ENCODE assay signal across 3 cellular contexts in the genomic region with DNA sequence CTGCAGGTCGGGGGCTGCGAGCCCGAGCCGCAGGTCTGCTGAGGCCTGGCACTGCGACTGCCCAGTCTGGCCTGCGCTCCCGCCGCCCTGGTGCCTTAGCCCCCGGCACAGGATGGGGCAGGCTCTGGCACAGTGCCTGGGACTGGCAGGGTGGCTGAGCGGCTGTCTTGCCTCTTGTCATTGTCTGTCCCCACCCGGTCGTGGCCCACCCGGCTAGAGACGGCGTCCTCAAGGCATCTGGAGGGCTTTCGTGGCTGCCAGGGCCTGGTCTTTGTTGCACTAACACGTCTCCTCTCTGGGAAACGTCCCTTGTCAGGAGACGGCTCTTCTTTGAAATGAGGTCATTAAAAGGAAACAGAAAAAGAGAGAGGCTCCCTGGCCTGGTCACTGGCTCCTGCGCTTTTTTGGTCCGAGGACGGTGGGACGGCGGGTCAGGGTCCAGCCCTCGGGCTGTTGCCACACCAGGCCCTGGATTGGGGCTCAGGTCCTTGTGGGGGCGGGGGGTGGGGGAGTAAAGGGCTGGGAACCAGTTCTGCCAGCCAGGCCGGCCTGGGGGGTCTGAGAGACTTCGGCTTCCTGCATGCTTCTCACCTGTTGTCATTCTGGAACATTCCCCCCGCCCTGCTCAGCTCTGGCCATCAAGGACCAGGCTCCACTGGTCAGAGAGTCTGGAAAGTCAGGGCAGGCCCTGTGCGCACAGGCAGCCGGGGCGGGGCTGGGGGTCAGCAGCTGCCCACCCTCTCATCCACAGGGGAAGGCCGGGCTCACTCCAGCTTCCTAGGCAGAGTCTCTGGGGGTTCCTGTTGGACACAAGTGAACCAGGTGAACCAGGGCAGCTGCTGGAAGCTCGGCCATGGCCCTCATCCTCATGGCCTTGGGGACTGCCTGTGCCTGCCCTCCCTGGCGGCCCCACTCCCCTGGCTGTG.
TF ChIP-seq lines count a peak whose summit lies in the region.

No MANE protein-coding gene starts in this region.

TF ChIP-seq in SK-N-SH, 30 proteins besides CTCF, POLR2A, EP300 and RAD21:
- TF ChIP-seq TCF12 (IDR thresholded peaks at IDR 0.05) (no peak), ELF1 (IDR thresholded peaks at IDR 0.05) (no peak), SIN3A (IDR thresholded peaks at IDR 0.05; ENCODE audit: borderline replicate concordance, low read depth, low read length) (no peak), MXI1 (IDR thresholded peaks at IDR 0.05; ENCODE audit: low read depth, low read length) (0 out of 2 replicates have a peak, but pooled peaks have one; percentile 36), POLR2AphosphoS5 (IDR thresholded peaks at IDR 0.05; ENCODE audit: low read depth, low read length) (no peak)

TF ChIP-seq in SK-N-SH treated with all-trans-retinoic acid at 6 μM for 48 hours, 23 proteins besides CTCF, POLR2A, EP300 and RAD21:
- TF ChIP-seq, protein P1, sequence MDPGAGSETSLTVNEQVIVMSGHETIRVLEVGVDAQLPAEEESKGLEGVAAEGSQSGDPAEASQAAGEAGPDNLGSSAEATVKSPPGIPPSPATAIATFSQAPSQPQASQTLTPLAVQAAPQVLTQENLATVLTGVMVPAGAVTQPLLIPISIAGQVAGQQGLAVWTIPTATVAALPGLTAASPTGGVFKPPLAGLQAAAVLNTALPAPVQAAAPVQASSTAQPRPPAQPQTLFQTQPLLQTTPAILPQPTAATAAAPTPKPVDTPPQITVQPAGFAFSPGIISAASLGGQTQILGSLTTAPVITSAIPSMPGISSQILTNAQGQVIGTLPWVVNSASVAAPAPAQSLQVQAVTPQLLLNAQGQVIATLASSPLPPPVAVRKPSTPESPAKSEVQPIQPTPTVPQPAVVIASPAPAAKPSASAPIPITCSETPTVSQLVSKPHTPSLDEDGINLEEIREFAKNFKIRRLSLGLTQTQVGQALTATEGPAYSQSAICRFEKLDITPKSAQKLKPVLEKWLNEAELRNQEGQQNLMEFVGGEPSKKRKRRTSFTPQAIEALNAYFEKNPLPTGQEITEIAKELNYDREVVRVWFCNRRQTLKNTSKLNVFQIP (CRISPR knock-in tag; IDR thresholded peaks at IDR 0.05; ENCODE audit: borderline replicate concordance, low read depth) = no peak
- TF ChIP-seq SNAI2 (CRISPR knock-in tag; IDR thresholded peaks at IDR 0.05) = no peak
- no peak for TF ChIP-seq ZNF70 (CRISPR knock-in tag; IDR thresholded peaks at IDR 0.05)
- TF ChIP-seq, protein P2, sequence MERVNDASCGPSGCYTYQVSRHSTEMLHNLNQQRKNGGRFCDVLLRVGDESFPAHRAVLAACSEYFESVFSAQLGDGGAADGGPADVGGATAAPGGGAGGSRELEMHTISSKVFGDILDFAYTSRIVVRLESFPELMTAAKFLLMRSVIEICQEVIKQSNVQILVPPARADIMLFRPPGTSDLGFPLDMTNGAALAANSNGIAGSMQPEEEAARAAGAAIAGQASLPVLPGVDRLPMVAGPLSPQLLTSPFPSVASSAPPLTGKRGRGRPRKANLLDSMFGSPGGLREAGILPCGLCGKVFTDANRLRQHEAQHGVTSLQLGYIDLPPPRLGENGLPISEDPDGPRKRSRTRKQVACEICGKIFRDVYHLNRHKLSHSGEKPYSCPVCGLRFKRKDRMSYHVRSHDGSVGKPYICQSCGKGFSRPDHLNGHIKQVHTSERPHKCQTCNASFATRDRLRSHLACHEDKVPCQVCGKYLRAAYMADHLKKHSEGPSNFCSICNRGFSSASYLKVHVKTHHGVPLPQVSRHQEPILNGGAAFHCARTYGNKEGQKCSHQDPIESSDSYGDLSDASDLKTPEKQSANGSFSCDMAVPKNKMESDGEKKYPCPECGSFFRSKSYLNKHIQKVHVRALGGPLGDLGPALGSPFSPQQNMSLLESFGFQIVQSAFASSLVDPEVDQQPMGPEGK (CRISPR knock-in tag; IDR thresholded peaks at IDR 0.05; ENCODE audit: borderline replicate concordance) = no peak
- no peak for TF ChIP-seq ZNF565 (CRISPR knock-in tag; conservative IDR thresholded peaks at IDR 0.05; ENCODE audit: low read depth)
- no peak for TF ChIP-seq ZFP30 (CRISPR knock-in tag; IDR thresholded peaks at IDR 0.05)
- TF ChIP-seq, protein P3, sequence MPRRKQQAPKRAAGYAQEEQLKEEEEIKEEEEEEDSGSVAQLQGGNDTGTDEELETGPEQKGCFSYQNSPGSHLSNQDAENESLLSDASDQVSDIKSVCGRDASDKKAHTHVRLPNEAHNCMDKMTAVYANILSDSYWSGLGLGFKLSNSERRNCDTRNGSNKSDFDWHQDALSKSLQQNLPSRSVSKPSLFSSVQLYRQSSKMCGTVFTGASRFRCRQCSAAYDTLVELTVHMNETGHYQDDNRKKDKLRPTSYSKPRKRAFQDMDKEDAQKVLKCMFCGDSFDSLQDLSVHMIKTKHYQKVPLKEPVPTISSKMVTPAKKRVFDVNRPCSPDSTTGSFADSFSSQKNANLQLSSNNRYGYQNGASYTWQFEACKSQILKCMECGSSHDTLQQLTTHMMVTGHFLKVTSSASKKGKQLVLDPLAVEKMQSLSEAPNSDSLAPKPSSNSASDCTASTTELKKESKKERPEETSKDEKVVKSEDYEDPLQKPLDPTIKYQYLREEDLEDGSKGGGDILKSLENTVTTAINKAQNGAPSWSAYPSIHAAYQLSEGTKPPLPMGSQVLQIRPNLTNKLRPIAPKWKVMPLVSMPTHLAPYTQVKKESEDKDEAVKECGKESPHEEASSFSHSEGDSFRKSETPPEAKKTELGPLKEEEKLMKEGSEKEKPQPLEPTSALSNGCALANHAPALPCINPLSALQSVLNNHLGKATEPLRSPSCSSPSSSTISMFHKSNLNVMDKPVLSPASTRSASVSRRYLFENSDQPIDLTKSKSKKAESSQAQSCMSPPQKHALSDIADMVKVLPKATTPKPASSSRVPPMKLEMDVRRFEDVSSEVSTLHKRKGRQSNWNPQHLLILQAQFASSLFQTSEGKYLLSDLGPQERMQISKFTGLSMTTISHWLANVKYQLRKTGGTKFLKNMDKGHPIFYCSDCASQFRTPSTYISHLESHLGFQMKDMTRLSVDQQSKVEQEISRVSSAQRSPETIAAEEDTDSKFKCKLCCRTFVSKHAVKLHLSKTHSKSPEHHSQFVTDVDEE (CRISPR knock-in tag; IDR thresholded peaks at IDR 0.05) = no peak
- TF ChIP-seq TOX (CRISPR knock-in tag; IDR thresholded peaks at IDR 0.05; ENCODE audit: borderline replicate concordance) = no peak
- TF ChIP-seq, protein P4, sequence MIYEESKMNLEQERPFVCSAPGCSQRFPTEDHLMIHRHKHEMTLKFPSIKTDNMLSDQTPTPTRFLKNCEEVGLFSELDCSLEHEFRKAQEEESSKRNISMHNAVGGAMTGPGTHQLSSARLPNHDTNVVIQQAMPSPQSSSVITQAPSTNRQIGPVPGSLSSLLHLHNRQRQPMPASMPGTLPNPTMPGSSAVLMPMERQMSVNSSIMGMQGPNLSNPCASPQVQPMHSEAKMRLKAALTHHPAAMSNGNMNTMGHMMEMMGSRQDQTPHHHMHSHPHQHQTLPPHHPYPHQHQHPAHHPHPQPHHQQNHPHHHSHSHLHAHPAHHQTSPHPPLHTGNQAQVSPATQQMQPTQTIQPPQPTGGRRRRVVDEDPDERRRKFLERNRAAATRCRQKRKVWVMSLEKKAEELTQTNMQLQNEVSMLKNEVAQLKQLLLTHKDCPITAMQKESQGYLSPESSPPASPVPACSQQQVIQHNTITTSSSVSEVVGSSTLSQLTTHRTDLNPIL (CRISPR knock-in tag; IDR thresholded peaks at IDR 0.05; ENCODE audit: low read depth) = no peak
- TF ChIP-seq CSDC2 (CRISPR knock-in tag; IDR thresholded peaks at IDR 0.05) = no peak
- no peak for TF ChIP-seq ESRRG (CRISPR knock-in tag; IDR thresholded peaks at IDR 0.05)
- TF ChIP-seq RARB (CRISPR knock-in tag; IDR thresholded peaks at IDR 0.05) = no peak
- no peak for TF ChIP-seq OSR1 (CRISPR knock-in tag; IDR thresholded peaks at IDR 0.05)

TF ChIP-seq in endothelial cell of umbilical vein, 7 proteins besides CTCF, POLR2A, EP300 and RAD21:
- TF ChIP-seq, protein P5, sequence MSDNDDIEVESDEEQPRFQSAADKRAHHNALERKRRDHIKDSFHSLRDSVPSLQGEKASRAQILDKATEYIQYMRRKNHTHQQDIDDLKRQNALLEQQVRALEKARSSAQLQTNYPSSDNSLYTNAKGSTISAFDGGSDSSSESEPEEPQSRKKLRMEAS (IDR thresholded peaks at IDR 0.05; ENCODE audit: insufficient read depth, insufficient read length) = no peak
- TF ChIP-seq EZH2 (IDR thresholded peaks at IDR 0.05; ENCODE audit: borderline replicate concordance, low read depth, low read length, severe bottlenecking) (no peak), JUN (IDR thresholded peaks at IDR 0.05; ENCODE audit: borderline replicate concordance, insufficient read depth, insufficient read length, low read depth) (no peak), FOS (IDR thresholded peaks at IDR 0.05; ENCODE audit: borderline replicate concordance, insufficient read depth, low read length) (no peak), MYC (IDR thresholded peaks at IDR 0.05; ENCODE audit: low read depth, low read length) (no peak), GATA2 (IDR thresholded peaks at IDR 0.05; ENCODE audit: insufficient read depth, insufficient read length, low read depth, low read length) (no peak), POLR2AphosphoS5 (IDR thresholded peaks at IDR 0.05; ENCODE audit: insufficient read depth, low read depth, low read length) (no peak)
